10 cellular contexts compared by ENCODE assay signal in the genomic region with DNA sequence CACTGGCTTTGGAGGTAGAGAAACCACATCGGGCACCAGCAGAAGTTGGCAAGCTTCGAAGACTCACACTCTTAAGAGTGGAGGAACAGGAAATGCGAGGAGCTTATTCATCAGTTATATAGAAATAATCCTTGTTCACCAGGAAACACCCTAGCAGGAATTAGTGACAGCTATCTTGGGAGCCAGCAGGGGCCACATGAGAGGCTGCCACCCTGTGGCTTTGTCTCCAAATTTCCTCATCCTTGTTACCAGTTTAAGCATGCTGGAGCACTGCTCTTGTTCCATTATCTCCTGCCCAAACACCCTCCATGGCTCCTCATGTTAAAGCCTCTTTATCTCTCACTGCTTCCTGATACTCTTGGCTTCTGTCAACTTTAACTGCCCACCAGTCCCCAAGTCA.
A peak's percentile ranks its signal among the peaks of the same experiment; 100 is the strongest.
DNase-seq lines count a peak whose midpoint lies in the region; ATAC-seq and TF ChIP-seq lines count a peak whose summit lies in the region.
"Had no signal": no experiment of that assay in that cellular context is flagged by ENCODE, and none has a peak within 500 bp of the region (broad histone marks: within the 10 kb centered on the region; RNA-seq: fewer than 3 reads in every experiment).

No MANE protein-coding gene starts in this region.

- H3K4me1 Mint-ChIP-seq in activated T-helper 17 cell treated with anti-CD3 and anti-CD28 coated beads, Interleukin-2, amount 50 U/mL, for 72 hours = peaks cover 8% of the 10 kb centered on the region
- no peaks in the 10 kb centered on the region for H3K4me1 Mint-ChIP-seq in naive thymus-derived CD8-positive, alpha-beta T cell

- TF ChIP-seq CTCF in BE2C (IDR thresholded peaks at IDR 0.05; ENCODE audit: low read depth, low read length) (peak; percentile 15; the same call in 1 of the 2 replicates), MM.1S (IDR thresholded peaks at IDR 0.05; ENCODE audit: low read length) (peak; percentile 16; the same call in 1 of the 2 replicates), lower lobe of right lung (IDR thresholded peaks at IDR 0.05) (no peak)

- H3K4me2 ChIP-seq in MM.1S (ENCODE audit: low read depth, low read length) = peak overlapping the region; percentile 9; the same call in 1 of the 2 replicates

- no peak for DNase-seq in BE2C
- DNase-seq in MM.1S = no peak
- peak; percentile 40 for DNase-seq in lower lobe of right lung
- no peak for DNase-seq in naive thymus-derived CD8-positive, alpha-beta T cell
- DNase-seq in NCI-H1105 treated with DMSO at 0.1 percent for 48 hours (lab: John Stamatoyannopoulos, UW) = no peak
- DNase-seq in mesenteric fat pad (ENCODE audit: low spot score) = no peak
- DNase-seq: effector memory CD4-positive, alpha-beta T cell; NK-92 treated with Interleukin-12 subunit alpha and Interleukin-12 subunit beta, amount 100 ng/mL, for 24 hours had no signal

- no peak overlapping the region for H3K9ac ChIP-seq in MM.1S (ENCODE audit: low read length)

- no peaks in the 10 kb centered on the region for H3K36me3 Mint-ChIP-seq in activated T-helper 17 cell treated with anti-CD3 and anti-CD28 coated beads, Interleukin-2, amount 50 U/mL, for 72 hours (ENCODE audit: low read depth)
- H3K36me3 Mint-ChIP-seq in naive thymus-derived CD8-positive, alpha-beta T cell = peaks cover 0 to 3% (median 0%) of the 10 kb centered on the region in 3 donors

- H3K9me3 Mint-ChIP-seq in activated T-helper 17 cell treated with anti-CD3 and anti-CD28 coated beads, Interleukin-2, amount 50 U/mL, for 72 hours = no peaks in the 10 kb centered on the region
- peaks cover 0 to 6% (median 0%) of the 10 kb centered on the region in 9 donors for H3K9me3 Mint-ChIP-seq in naive thymus-derived CD8-positive, alpha-beta T cell

- H3K36me3 ChIP-seq in BE2C (no peaks in the 10 kb centered on the region), MM.1S (replicated peaks; ENCODE audit: insufficient read depth, low read length) (no peaks in the 10 kb centered on the region), lower lobe of right lung (no peaks in the 10 kb centered on the region)

- H3K4me3 Mint-ChIP-seq in activated T-helper 17 cell treated with anti-CD3 and anti-CD28 coated beads, Interleukin-2, amount 50 U/mL, for 72 hours = no peak overlapping the region
- no peak overlapping the region for H3K4me3 Mint-ChIP-seq in naive thymus-derived CD8-positive, alpha-beta T cell

- H3K4me1 ChIP-seq in BE2C = no peaks in the 10 kb centered on the region
- H3K4me1 ChIP-seq in MM.1S (ENCODE audit: low read length) = peaks cover 34% of the 10 kb centered on the region
- H3K4me1 ChIP-seq in lower lobe of right lung = peaks cover 31% of the 10 kb centered on the region

- H3K27me3 ChIP-seq in BE2C (no peaks in the 10 kb centered on the region), MM.1S (replicated peaks; ENCODE audit: insufficient read depth, low read length) (no peaks in the 10 kb centered on the region), lower lobe of right lung (ENCODE audit: low read depth) (peaks cover 8% of the 10 kb centered on the region)

- intact Hi-C loops in lower lobe of right lung (cut with DNase I) = no loop called here

- H3F3A ChIP-seq in MM.1S (ENCODE audit: insufficient read depth, low read length) = peaks cover 29% of the 10 kb centered on the region

- POLR2A ChIA-PET in naive thymus-derived CD8-positive, alpha-beta T cell (lab: Charles Lee) = no interaction called here

- no peaks in the 10 kb centered on the region for H3K9me2 ChIP-seq in MM.1S (replicated peaks; ENCODE audit: insufficient read depth, low read length)

- H2AFZ ChIP-seq in MM.1S (ENCODE audit: low read length) = no peak overlapping the region

- H3K9me3 ChIP-seq in BE2C = no peaks in the 10 kb centered on the region
- H3K9me3 ChIP-seq in MM.1S (replicated peaks; ENCODE audit: insufficient read depth, low read length) = no peaks in the 10 kb centered on the region
- no peaks in the 10 kb centered on the region for H3K9me3 ChIP-seq in lower lobe of right lung

- ATAC-seq in activated T-helper 17 cell treated with anti-CD3 and anti-CD28 coated beads, Interleukin-2, amount 50 U/mL, for 72 hours (replicated peaks) = peak; percentile 25
- ATAC-seq in lower lobe of right lung (peak; percentile 40 to 61), GM19452 (IDR thresholded peaks at IDR 0.05; ENCODE audit: unreplicated experiment) (no peak)
- no peak for ATAC-seq in naive thymus-derived CD8-positive, alpha-beta T cell

- H3K27ac ChIP-seq in MM.1S (ENCODE audit: low read length) (peak overlapping the region; percentile 7; the same call in 1 of the 2 replicates), lower lobe of right lung (no peak overlapping the region)

- H3K4me3 ChIP-seq in BE2C (ENCODE audit: low read depth, low read length) (no peak overlapping the region), MM.1S (ENCODE audit: low read length) (no peak overlapping the region), lower lobe of right lung (no peak overlapping the region)

- H3K27me3 Mint-ChIP-seq in activated T-helper 17 cell treated with anti-CD3 and anti-CD28 coated beads, Interleukin-2, amount 50 U/mL, for 72 hours = no peaks in the 10 kb centered on the region
- peaks cover 0 to 16% (median 1%) of the 10 kb centered on the region in 5 donors for H3K27me3 Mint-ChIP-seq in naive thymus-derived CD8-positive, alpha-beta T cell

- H3K27ac Mint-ChIP-seq in activated T-helper 17 cell treated with anti-CD3 and anti-CD28 coated beads, Interleukin-2, amount 50 U/mL, for 72 hours = peak overlapping the region; percentile 37
- H3K27ac Mint-ChIP-seq in naive thymus-derived CD8-positive, alpha-beta T cell = no peak overlapping the region

- H4K20me1 ChIP-seq in MM.1S (ENCODE audit: insufficient read depth, low read length) = no peaks in the 10 kb centered on the region

- peaks cover 65% of the 10 kb centered on the region for H3K79me2 ChIP-seq in MM.1S (ENCODE audit: low read length)

Comparison
In these comparisons a context has a peak if more than half of its experiments do, and no peak if none do; other contexts are left out.
1. ATAC-seq: peak in activated T-helper 17 cell treated with anti-CD3 and anti-CD28 coated beads, Interleukin-2, amount 50 U/mL, for 72 hours (single experiment) and lower lobe of right lung (2 of 2); none in GM19452 (single experiment) and naive thymus-derived CD8-positive, alpha-beta T cell (0 of 2).